8 cellular contexts compared by ENCODE assay signal in the genomic region with DNA sequence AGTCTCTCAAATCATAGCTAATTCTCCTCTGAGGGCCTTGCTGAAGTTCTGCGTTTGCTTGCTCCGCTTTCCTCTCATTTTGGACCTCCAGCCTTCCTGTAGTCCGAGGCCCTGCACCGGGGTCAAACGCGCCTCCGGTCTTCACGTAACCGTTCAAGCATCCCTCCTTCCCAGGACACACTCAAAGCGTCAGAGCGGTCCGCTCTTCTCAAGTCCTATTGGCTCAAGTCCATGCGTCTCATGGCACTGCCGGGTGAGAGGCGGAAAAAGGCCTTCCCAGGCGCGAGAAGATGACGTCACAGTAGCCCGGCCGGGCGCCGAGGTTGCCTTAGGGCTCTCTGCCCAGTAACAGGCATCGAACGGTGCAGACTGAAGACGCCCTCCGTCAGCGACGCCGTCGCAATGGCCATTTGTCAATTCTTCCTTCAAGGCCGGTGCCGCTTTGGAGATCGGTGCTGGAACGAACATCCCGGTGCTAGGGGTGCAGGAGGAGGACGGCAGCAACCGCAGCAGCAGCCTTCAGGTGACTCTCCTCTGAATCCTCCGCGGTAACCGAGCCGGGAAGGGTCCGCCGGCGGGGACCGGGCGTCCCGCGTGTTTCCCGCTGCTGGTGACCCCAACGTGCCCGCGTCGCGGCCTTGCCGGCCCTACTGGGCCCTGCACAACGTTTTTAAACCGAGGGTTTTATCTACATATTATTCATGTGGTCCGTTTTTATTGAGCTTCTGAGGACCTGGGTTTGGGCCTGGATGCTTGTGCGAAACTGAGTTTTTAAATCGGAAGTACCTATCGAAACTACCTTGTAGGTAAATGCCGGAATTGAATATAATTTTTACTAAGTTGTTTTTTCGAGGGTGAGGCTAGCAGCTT. TPM values are rescaled to one million over a fixed set of nuclear protein-coding genes. Genes with fewer than 3 reads are reported as not detected.
DNase-seq lines count a peak whose midpoint lies in the region; ATAC-seq and TF ChIP-seq lines count a peak whose summit lies in the region.

A gene with protein sequence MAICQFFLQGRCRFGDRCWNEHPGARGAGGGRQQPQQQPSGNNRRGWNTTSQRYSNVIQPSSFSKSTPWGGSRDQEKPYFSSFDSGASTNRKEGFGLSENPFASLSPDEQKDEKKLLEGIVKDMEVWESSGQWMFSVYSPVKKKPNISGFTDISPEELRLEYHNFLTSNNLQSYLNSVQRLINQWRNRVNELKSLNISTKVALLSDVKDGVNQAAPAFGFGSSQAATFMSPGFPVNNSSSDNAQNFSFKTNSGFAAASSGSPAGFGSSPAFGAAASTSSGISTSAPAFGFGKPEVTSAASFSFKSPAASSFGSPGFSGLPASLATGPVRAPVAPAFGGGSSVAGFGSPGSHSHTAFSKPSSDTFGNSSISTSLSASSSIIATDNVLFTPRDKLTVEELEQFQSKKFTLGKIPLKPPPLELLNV (plus strand): TSS at position 365 of the 870 bp plus-strand sequence. CDS start 38 bp downstream, at position 403.

- CTCF ChIA-PET in activated CD4-positive, alpha-beta T cell treated with anti-CD3 and anti-CD28 coated beads, Interleukin-2, amount 10 ng/mL, durations not matched to agents 7 days and 5 days (lab: Charles Lee), result interaction anchor here (0.7 to 1.4 kb wide), 5 partner anchors 7 to 91 kb away, joined by 3 to 4 read pairs (median 3); no protein-coding TSS in a partner anchor

- intact Hi-C loops in left colon (cut with DNase I, micrococcal nuclease), result loop anchor here in 1 of 2 donors (5.0 kb wide), 1 partner anchor 75 kb away; a partner anchor contains a TSS

- peak within 1 kb of the TSS; percentile 100 for H3K27ac Mint-ChIP-seq in activated CD4-positive, alpha-beta T cell treated with anti-CD3 and anti-CD28 coated beads, Interleukin-2, amount 10 ng/mL, durations not matched to agents 7 days and 5 days

- H3K36me3 ChIP-seq in BLaER1, result peaks cover 13% of the 10 kb centered on the region

- no peaks in the 10 kb centered on the region for H3K9me3 Mint-ChIP-seq in activated CD4-positive, alpha-beta T cell treated with anti-CD3 and anti-CD28 coated beads, Interleukin-2, amount 10 ng/mL, durations not matched to agents 7 days and 5 days

- peaks cover 34% of the 10 kb centered on the region for H4K20me1 ChIP-seq in BLaER1

- H3K27ac ChIP-seq in BLaER1 (peak within 1 kb of the TSS; percentile 91), coronary artery (peak within 1 kb of the TSS; percentile 86 to 96)

- H3K4me1 Mint-ChIP-seq in activated CD4-positive, alpha-beta T cell treated with anti-CD3 and anti-CD28 coated beads, Interleukin-2, amount 10 ng/mL, durations not matched to agents 7 days and 5 days, result peaks cover 40% of the 10 kb centered on the region

- DNase-seq in NCI-H69 (lab: John Stamatoyannopoulos, UW) (peak; percentile 100), coronary artery (ENCODE audit: low spot score) (peak; percentile 98), left colon (peak; percentile 96 to 97)
- DNase-seq in activated CD4-positive, alpha-beta T cell treated with anti-CD3 and anti-CD28 coated beads, Interleukin-2, amount 10 ng/mL, durations not matched to agents 7 days and 5 days, result peak; percentile 97
- peak; percentile 98 for DNase-seq in stimulated activated CD4-positive, alpha-beta T cell treated with anti-CD3 and anti-CD28 coated beads, Interleukin-1b, Interleukin-23, amount 100 ng/mL, for 48 hours

- H3K27me3 Mint-ChIP-seq in activated CD4-positive, alpha-beta T cell treated with anti-CD3 and anti-CD28 coated beads, Interleukin-2, amount 10 ng/mL, durations not matched to agents 7 days and 5 days, result peaks cover 10% of the 10 kb centered on the region

- H3K27me3 ChIP-seq in BLaER1, result no peaks in the 10 kb centered on the region

- ATAC-seq in GM19328 (IDR thresholded peaks at IDR 0.05; ENCODE audit: unreplicated experiment), result peak; percentile 93
- ATAC-seq in HG03520 (IDR thresholded peaks at IDR 0.05; ENCODE audit: unreplicated experiment), result peak; percentile 94
- peak; percentile 99 for ATAC-seq in left colon

- H3K9ac ChIP-seq in BLaER1, result peak within 1 kb of the TSS; percentile 92

- no peak for TF ChIP-seq CTCF in coronary artery (IDR thresholded peaks at IDR 0.05)

- no peaks in the 10 kb centered on the region for H3K9me3 ChIP-seq in BLaER1

- peak within 1 kb of the TSS; percentile 85 for H3K4me3 ChIP-seq in BLaER1
- H3K4me3 ChIP-seq in coronary artery, result peak within 1 kb of the TSS; percentile 95

- peak within 1 kb of the TSS; percentile 92 for H3K4me3 Mint-ChIP-seq in activated CD4-positive, alpha-beta T cell treated with anti-CD3 and anti-CD28 coated beads, Interleukin-2, amount 10 ng/mL, durations not matched to agents 7 days and 5 days

- POLR2A ChIA-PET in activated CD4-positive, alpha-beta T cell treated with anti-CD3 and anti-CD28 coated beads, Interleukin-2, amount 10 ng/mL, durations not matched to agents 7 days and 5 days (lab: Charles Lee), result no interaction called here

- H3K4me2 ChIP-seq in BLaER1, result peak within 1 kb of the TSS; percentile 91

- H3K36me3 Mint-ChIP-seq in activated CD4-positive, alpha-beta T cell treated with anti-CD3 and anti-CD28 coated beads, Interleukin-2, amount 10 ng/mL, durations not matched to agents 7 days and 5 days (ENCODE audit: low read depth), result peaks cover 19% of the 10 kb centered on the region

- peaks cover 30% of the 10 kb centered on the region for H3K4me1 ChIP-seq in BLaER1

RNA-seq across cellular contexts. Expression of the gene that starts here (rescaled TPM):
- 10 to 100 TPM; 37.9 to 43.8 TPM for total RNA-seq in activated CD4-positive, alpha-beta T cell treated with anti-CD3 and anti-CD28 coated beads, Interleukin-2, amount 10 ng/mL, durations not matched to agents 7 days and 5 days
- total RNA-seq in left colon, result 10 to 100 TPM; 21.1 to 30.8 TPM

Comparison
In these comparisons a context has a peak if more than half of its experiments do, and no peak if none do; other contexts are left out.
1. Peak in every context shown above with its lines: DNase-seq, ATAC-seq, H3K4me3 ChIP-seq and H3K27ac ChIP-seq.